Comparison of ENCODE assay signal across 1 cellular context in the genomic region with DNA sequence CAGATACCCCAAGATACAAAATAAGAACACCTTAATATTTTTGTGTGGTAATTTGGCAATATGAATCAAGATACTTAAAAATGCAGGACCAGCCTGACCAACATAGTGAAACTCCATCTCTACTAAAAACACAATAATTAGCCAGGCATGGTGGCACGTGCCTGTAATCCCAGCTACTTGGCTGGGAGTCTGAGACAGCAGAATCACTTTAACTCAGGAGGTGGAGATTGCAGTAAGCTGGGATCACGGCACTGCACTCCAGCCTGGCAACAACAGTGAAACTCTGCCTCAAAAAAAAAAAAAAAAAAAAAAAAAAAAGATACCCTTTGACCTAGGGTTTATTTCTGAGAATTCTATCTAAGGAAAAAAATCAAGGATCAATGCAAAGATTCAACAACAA.
TF ChIP-seq lines count a peak whose summit lies in the region.

No MANE protein-coding gene starts in this region.

TF ChIP-seq in SK-N-SH, 30 proteins besides CTCF, POLR2A, EP300 and RAD21 (continued from another document):
- TF ChIP-seq, protein P1, sequence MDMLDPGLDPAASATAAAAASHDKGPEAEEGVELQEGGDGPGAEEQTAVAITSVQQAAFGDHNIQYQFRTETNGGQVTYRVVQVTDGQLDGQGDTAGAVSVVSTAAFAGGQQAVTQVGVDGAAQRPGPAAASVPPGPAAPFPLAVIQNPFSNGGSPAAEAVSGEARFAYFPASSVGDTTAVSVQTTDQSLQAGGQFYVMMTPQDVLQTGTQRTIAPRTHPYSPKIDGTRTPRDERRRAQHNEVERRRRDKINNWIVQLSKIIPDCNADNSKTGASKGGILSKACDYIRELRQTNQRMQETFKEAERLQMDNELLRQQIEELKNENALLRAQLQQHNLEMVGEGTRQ (IDR thresholded peaks at IDR 0.05; ENCODE audit: borderline replicate concordance, low read depth, low read length): no peak
- TF ChIP-seq TAF1 (IDR thresholded peaks at IDR 0.05; ENCODE audit: borderline replicate concordance, low read depth, low read length) (no peak), CHD2 (IDR thresholded peaks at IDR 0.05; ENCODE audit: low read length, partially characterized antibody) (no peak), GATA2 (CRISPR knock-in tag; IDR thresholded peaks at IDR 0.05) (no peak)
TF ChIP-seq in SK-N-SH: peak in this region for 0.
